In the genomic region with DNA sequence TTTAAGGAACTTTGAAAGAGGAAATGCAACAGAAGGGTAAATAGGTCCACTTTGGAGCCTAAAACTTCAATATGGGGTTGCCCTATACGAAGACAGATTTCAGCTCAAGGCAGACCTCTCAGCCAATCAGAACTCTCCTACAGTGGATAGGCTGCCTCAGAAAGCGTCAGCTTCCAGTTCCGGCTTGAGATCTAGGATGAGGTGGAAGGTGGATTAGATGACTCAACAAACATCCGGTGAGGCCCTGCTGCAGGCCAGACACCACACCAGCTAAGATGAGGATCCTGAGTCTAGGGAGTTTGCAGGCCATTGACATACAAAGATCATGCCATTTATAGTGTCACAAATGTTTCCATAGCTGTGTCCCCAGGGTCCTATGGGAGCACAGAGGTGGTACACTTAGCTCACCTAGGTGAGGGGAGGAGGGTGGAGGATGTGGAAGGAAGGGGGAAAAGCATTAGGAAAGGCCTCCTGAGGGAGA, we compare ENCODE assay signal across 8 cellular contexts. TPM values are rescaled to one million over a fixed set of nuclear protein-coding genes. Genes with fewer than 3 reads are reported as not detected.
DNase-seq lines count a peak whose midpoint lies in the region; ATAC-seq lines count a peak whose summit lies in the region.

No MANE protein-coding gene starts in this region.

- ATAC-seq in GM18511 (IDR thresholded peaks at IDR 0.05; ENCODE audit: unreplicated experiment): peak; percentile 89
- peak; percentile 88 for ATAC-seq in GM21717 (IDR thresholded peaks at IDR 0.05; ENCODE audit: unreplicated experiment)
- peak; percentile 72 for ATAC-seq in esophagus mucosa

- no peak overlapping the region for H3K4me3 Mint-ChIP-seq in activated naive CD4-positive, alpha-beta T cell treated with anti-CD3 and anti-CD28 coated beads, Interleukin-2, amount 10 ng/mL, durations not matched to agents 7 days and 5 days

- DNase-seq in HT1080 (ENCODE audit: low read depth): peak; percentile 59
- DNase-seq in activated naive CD4-positive, alpha-beta T cell treated with anti-CD3 and anti-CD28 coated beads, Interleukin-2, amount 10 ng/mL, durations not matched to agents 7 days and 5 days: no peak
- no peak for DNase-seq in NCI-H1694 (lab: John Stamatoyannopoulos, UW)
- no peak for DNase-seq in COR-L47 (lab: John Stamatoyannopoulos, UW)
- DNase-seq in SK-N-DZ (ENCODE audit: low spot score): no peak

- H3K9me3 Mint-ChIP-seq in activated naive CD4-positive, alpha-beta T cell treated with anti-CD3 and anti-CD28 coated beads, Interleukin-2, amount 10 ng/mL, durations not matched to agents 7 days and 5 days: peaks cover 10% of the 10 kb centered on the region

- no peak overlapping the region for H3K27ac Mint-ChIP-seq in activated naive CD4-positive, alpha-beta T cell treated with anti-CD3 and anti-CD28 coated beads, Interleukin-2, amount 10 ng/mL, durations not matched to agents 7 days and 5 days

- peaks cover 22% of the 10 kb centered on the region for H3K27me3 Mint-ChIP-seq in activated naive CD4-positive, alpha-beta T cell treated with anti-CD3 and anti-CD28 coated beads, Interleukin-2, amount 10 ng/mL, durations not matched to agents 7 days and 5 days

- peaks cover 21% of the 10 kb centered on the region for H3K36me3 Mint-ChIP-seq in activated naive CD4-positive, alpha-beta T cell treated with anti-CD3 and anti-CD28 coated beads, Interleukin-2, amount 10 ng/mL, durations not matched to agents 7 days and 5 days

- H3K4me1 Mint-ChIP-seq in activated naive CD4-positive, alpha-beta T cell treated with anti-CD3 and anti-CD28 coated beads, Interleukin-2, amount 10 ng/mL, durations not matched to agents 7 days and 5 days: peaks cover 6% of the 10 kb centered on the region

- CTCF ChIA-PET in activated naive CD4-positive, alpha-beta T cell treated with anti-CD3 and anti-CD28 coated beads, Interleukin-2, amount 10 ng/mL, durations not matched to agents 7 days and 5 days (lab: Charles Lee): interaction anchor here (3.2 kb wide), 1 partner anchor 21 kb away, joined by 10 read pairs; no protein-coding TSS in a partner anchor

RNA-seq across cellular contexts. Expression of gene MFSD6L, which starts 7.9 kb away (rescaled TPM):
- not detected in 2 replicates for total RNA-seq in HT1080 (2014; rRNA removed; shearing (Covaris generic))
- not detected in 2 replicates for polyA plus RNA-seq in HT1080 (2015; cell fraction: cytosol; rRNA removed)
- polyA plus RNA-seq in HT1080 (2015; cell fraction: nucleus; rRNA removed): not detected in 2 replicates
- total RNA-seq in esophagus mucosa: 0.72 TPM
- polyA plus RNA-seq in SK-N-DZ (2014; cell fraction: cytosol; rRNA removed): not detected in 2 replicates
- polyA plus RNA-seq in SK-N-DZ (2014; cell fraction: nucleus; rRNA removed): not detected in 2 replicates

RNA-seq across cellular contexts. Expression of gene SPDYE4, which starts 48.8 kb away (rescaled TPM):
- total RNA-seq in HT1080 (2014; rRNA removed; shearing (Covaris generic)): not detected in 2 replicates
- not detected in 2 replicates for polyA plus RNA-seq in HT1080 (2015; cell fraction: cytosol; rRNA removed)
- not detected in 2 replicates for polyA plus RNA-seq in HT1080 (2015; cell fraction: nucleus; rRNA removed)
- total RNA-seq in esophagus mucosa: not detected
- polyA plus RNA-seq in SK-N-DZ (2014; cell fraction: cytosol; rRNA removed): not detected in 2 replicates
- not detected in 2 replicates for polyA plus RNA-seq in SK-N-DZ (2014; cell fraction: nucleus; rRNA removed)
